15 cellular contexts compared by ENCODE assay signal in the genomic region with DNA sequence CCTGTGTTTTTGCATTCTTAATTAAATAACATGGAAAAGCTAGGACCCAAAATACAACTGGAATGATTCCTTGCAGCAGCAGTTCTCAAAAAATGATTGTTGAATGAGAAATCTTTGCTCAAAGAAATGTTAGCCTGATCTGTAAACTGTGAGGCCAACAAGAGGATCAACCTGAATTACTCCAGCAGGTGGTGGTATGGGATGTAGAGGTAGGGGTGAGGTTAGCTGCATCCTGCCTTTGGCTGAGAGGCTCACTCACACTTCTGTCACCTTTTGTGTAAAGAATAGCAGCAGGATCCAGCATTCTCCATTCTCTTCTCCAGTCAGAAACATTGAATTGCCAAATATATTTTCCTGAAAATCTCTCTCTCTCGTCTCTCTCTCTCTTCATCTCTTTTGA. TPM values are rescaled to one million over a fixed set of nuclear protein-coding genes. Genes with fewer than 3 reads are reported as not detected.
A peak's percentile ranks its signal among the peaks of the same experiment; 100 is the strongest.
DNase-seq lines count a peak whose midpoint lies in the region; ATAC-seq, FAIRE-seq and TF ChIP-seq lines count a peak whose summit lies in the region.
"Had no signal": no experiment of that assay in that cellular context is flagged by ENCODE, and none has a peak within 500 bp of the region (broad histone marks: within the 10 kb centered on the region; RNA-seq: fewer than 3 reads in every experiment).

No MANE protein-coding gene starts in this region.

- no peak overlapping the region for H3K27ac ChIP-seq in GM12878 (ENCODE audit: control insufficient read depth, insufficient read depth)
- H3K27ac ChIP-seq in left lung = no peak overlapping the region

- H3K9me3 Mint-ChIP-seq in activated naive CD8-positive, alpha-beta T cell treated with anti-CD3 and anti-CD28 coated beads, Interleukin-2, amount 10 ng/mL, durations not matched to agents 7 days and 5 days = no peaks in the 10 kb centered on the region
- H3K9me3 Mint-ChIP-seq in activated naive CD8-positive, alpha-beta T cell treated with anti-CD3 and anti-CD28 coated beads, Interleukin-2, amount 50 U/mL, for 24 hours = no peaks in the 10 kb centered on the region
- H3K9me3 Mint-ChIP-seq in mesothelial cell of epicardium = peaks cover 12% of the 10 kb centered on the region
- H3K9me3 Mint-ChIP-seq: IgD-negative memory B cell had no signal

- no peak for TF ChIP-seq EP300 in GM12878 (IDR thresholded peaks at IDR 0.05; ENCODE audit: borderline replicate concordance in 1 of 2, control insufficient read depth in 1 of 2, low read depth in 2 of 2, low read length in 2 of 2)

- no peak for TF ChIP-seq POLR2A in GM12878 (IDR thresholded peaks at IDR 0.05; ENCODE audit: low read depth, low read length)

- H3K4me3 ChIP-seq in Loucy (ENCODE audit: low read length, poor library complexity, severe bottlenecking) (no peak overlapping the region), GM12878 (no peak overlapping the region), left lung (no peak overlapping the region)

- H3K4me3 Mint-ChIP-seq in activated naive CD8-positive, alpha-beta T cell treated with anti-CD3 and anti-CD28 coated beads, Interleukin-2, amount 10 ng/mL, durations not matched to agents 7 days and 5 days = no peak overlapping the region
- H3K4me3 Mint-ChIP-seq in activated naive CD8-positive, alpha-beta T cell treated with anti-CD3 and anti-CD28 coated beads, Interleukin-2, amount 50 U/mL, for 24 hours = no peak overlapping the region
- no peak overlapping the region for H3K4me3 Mint-ChIP-seq in mesothelial cell of epicardium
- H3K4me3 Mint-ChIP-seq: IgD-negative memory B cell had no signal

- no TSS peak for BruUV-seq in GM12878 (replicated peaks; lab: Mats Ljungman, UMichigan)

- no peaks in the 10 kb centered on the region for H3K4me1 Mint-ChIP-seq in activated naive CD8-positive, alpha-beta T cell treated with anti-CD3 and anti-CD28 coated beads, Interleukin-2, amount 10 ng/mL, durations not matched to agents 7 days and 5 days
- H3K4me1 Mint-ChIP-seq in activated naive CD8-positive, alpha-beta T cell treated with anti-CD3 and anti-CD28 coated beads, Interleukin-2, amount 50 U/mL, for 24 hours = no peaks in the 10 kb centered on the region
- peaks cover 3% of the 10 kb centered on the region for H3K4me1 Mint-ChIP-seq in mesothelial cell of epicardium
- H3K4me1 Mint-ChIP-seq: IgD-negative memory B cell had no signal

- no peaks in the 10 kb centered on the region for H3K9me2 ChIP-seq in Loucy (replicated peaks; ENCODE audit: low read depth, low read length)

- H4K20me1 ChIP-seq in Loucy (ENCODE audit: insufficient read depth, low read length, poor library complexity, severe bottlenecking) (no peaks in the 10 kb centered on the region), GM12878 (ENCODE audit: control insufficient read depth, insufficient read depth) (no peaks in the 10 kb centered on the region)

- CTCF ChIA-PET in GM12878 (lab: Yijun Ruan, JAX) = interaction anchor here (0.8 to 3.6 kb wide), 6 partner anchors 13 to 277 kb away, joined by 3 to 22 read pairs (median 4); a partner anchor contains a TSS

- H3K36me3 ChIP-seq in Loucy (ENCODE audit: insufficient read depth, low read length) = no peaks in the 10 kb centered on the region
- no peaks in the 10 kb centered on the region for H3K36me3 ChIP-seq in GM12878 (ENCODE audit: control insufficient read depth in 2 of 2, insufficient read depth in 2 of 2, low read length in 1 of 2)
- no peaks in the 10 kb centered on the region for H3K36me3 ChIP-seq in left lung

- no peaks in the 10 kb centered on the region for H3K27me3 ChIP-seq in Loucy (ENCODE audit: insufficient read depth, low read length, poor library complexity, severe bottlenecking)
- H3K27me3 ChIP-seq in GM12878 (replicated peaks in 1 of 2; ENCODE audit: control insufficient read depth in 2 of 2, insufficient read depth in 2 of 2, low read length in 1 of 2) = no peaks in the 10 kb centered on the region
- H3K27me3 ChIP-seq in left lung = no peaks in the 10 kb centered on the region

- no peak for TF ChIP-seq RAD21 in GM12878 (IDR thresholded peaks at IDR 0.05; ENCODE audit: insufficient read depth, low read depth, low read length)

- TF ChIP-seq CTCF in Loucy (conservative IDR thresholded peaks at IDR 0.05; ENCODE audit: low read length) (peak; percentile 32), GM12878 (IDR thresholded peaks at IDR 0.05 in 2 of 3, conservative IDR thresholded peaks at IDR 0.05 in 1 of 3; ENCODE audit: control insufficient read depth in 2 of 3, extremely low read depth in 1 of 3, insufficient read depth in 1 of 3, low read depth in 3 of 3, low read length in 3 of 3) (0 out of 6 replicates have a peak, but pooled peaks of 1 of the 3 experiments have one; percentile 10), mesothelial cell of epicardium (IDR thresholded peaks at IDR 0.05; ENCODE audit: unreplicated experiment) (no peak), left lung (IDR thresholded peaks at IDR 0.05) (no peak)

- in situ Hi-C loops in GM12878 (cut with MboI) = no loop called here

- H3K36me3 Mint-ChIP-seq in activated naive CD8-positive, alpha-beta T cell treated with anti-CD3 and anti-CD28 coated beads, Interleukin-2, amount 10 ng/mL, durations not matched to agents 7 days and 5 days = no peaks in the 10 kb centered on the region
- H3K36me3 Mint-ChIP-seq in activated naive CD8-positive, alpha-beta T cell treated with anti-CD3 and anti-CD28 coated beads, Interleukin-2, amount 50 U/mL, for 24 hours (ENCODE audit: low read depth) = no peaks in the 10 kb centered on the region
- no peaks in the 10 kb centered on the region for H3K36me3 Mint-ChIP-seq in mesothelial cell of epicardium
- H3K36me3 Mint-ChIP-seq: IgD-negative memory B cell had no signal

- intact Hi-C loops in GM12878 (cut with micrococcal nuclease; ENCODE audit: unreplicated experiment) (no loop called here), left lung (cut with DNase I) (no loop called here)

- H3K4me1 ChIP-seq in Loucy (ENCODE audit: insufficient read depth, low read length, poor library complexity, severe bottlenecking) (no peaks in the 10 kb centered on the region), GM12878 (ENCODE audit: control insufficient read depth, insufficient read depth, low read length) (peaks cover 5% of the 10 kb centered on the region; the same call in 1 of the 2 replicates), left lung (no peaks in the 10 kb centered on the region)

- POLR2A ChIA-PET in activated naive CD8-positive, alpha-beta T cell treated with anti-CD3 and anti-CD28 coated beads, Interleukin-2, amount 10 ng/mL, durations not matched to agents 7 days and 5 days (lab: Charles Lee) = no interaction called here
- POLR2A ChIA-PET in GM12878 (lab: Charles Lee) = no interaction called here

- H2AFZ ChIP-seq in Loucy (ENCODE audit: low read length) (no peak overlapping the region), GM12878 (ENCODE audit: control insufficient read depth, low read depth, low read length) (no peak overlapping the region)

- no peak overlapping the region for H3K4me2 ChIP-seq in Loucy (ENCODE audit: low read depth, low read length, poor library complexity, severe bottlenecking)
- H3K4me2 ChIP-seq in GM12878 (ENCODE audit: control insufficient read depth, insufficient read depth) = no peak overlapping the region

- H3F3A ChIP-seq in Loucy (ENCODE audit: low read depth) = no peaks in the 10 kb centered on the region

- WGBS in GM12878 (ENCODE audit: insufficient coverage, insufficient replicate concordance, low lambda C conversion rate, missing lambda C conversion rate) = 0% methylated on average over 1 of the region's 1 CpG

- RAD21 ChIA-PET in GM12878 (lab: Charles Lee; ENCODE audit: unreplicated experiment) = interaction anchor here (2.9 kb wide), 1 partner anchor 13 kb away, joined by 17 read pairs; no protein-coding TSS in a partner anchor

- no peaks in the 10 kb centered on the region for H3K9me3 ChIP-seq in Loucy (ENCODE audit: insufficient read depth, low read depth, low read length)
- H3K9me3 ChIP-seq in GM12878 (replicated peaks; ENCODE audit: control insufficient read depth, insufficient read depth, low read length) = no peaks in the 10 kb centered on the region; the same call in 2 of the 3 replicates
- H3K9me3 ChIP-seq in left lung = no peaks in the 10 kb centered on the region

- ATAC-seq in activated naive CD8-positive, alpha-beta T cell treated with anti-CD3 and anti-CD28 coated beads, Interleukin-2, amount 10 ng/mL, durations not matched to agents 7 days and 5 days (ENCODE audit: low read depth) = peak; percentile 45
- no peak for ATAC-seq in activated naive CD8-positive, alpha-beta T cell treated with anti-CD3 and anti-CD28 coated beads, Interleukin-2, amount 50 U/mL, for 24 hours
- ATAC-seq in GM12878 (peak; percentile 43; the same call in 1 of the 3 replicates), HG03378 (IDR thresholded peaks at IDR 0.05; ENCODE audit: unreplicated experiment) (no peak), left lung (no peak), GM21786 (IDR thresholded peaks at IDR 0.05; ENCODE audit: unreplicated experiment) (no peak)

- H3K27me3 Mint-ChIP-seq in activated naive CD8-positive, alpha-beta T cell treated with anti-CD3 and anti-CD28 coated beads, Interleukin-2, amount 10 ng/mL, durations not matched to agents 7 days and 5 days = peaks cover 36% of the 10 kb centered on the region
- H3K27me3 Mint-ChIP-seq in activated naive CD8-positive, alpha-beta T cell treated with anti-CD3 and anti-CD28 coated beads, Interleukin-2, amount 50 U/mL, for 24 hours = peaks cover 8% of the 10 kb centered on the region
- peaks cover 1% of the 10 kb centered on the region for H3K27me3 Mint-ChIP-seq in mesothelial cell of epicardium (ENCODE audit: low read depth)

- SMC1A ChIA-PET in GM12878 (lab: Charles Lee; ENCODE audit: uncharacterized antibody, unreplicated experiment) = interaction anchor here (1.1 to 2.9 kb wide), 4 partner anchors 12 to 272 kb away, joined by 3 to 16 read pairs (median 6); no protein-coding TSS in a partner anchor

- no peak for DNase-seq in activated naive CD8-positive, alpha-beta T cell treated with anti-CD3 and anti-CD28 coated beads, Interleukin-2, amount 10 ng/mL, durations not matched to agents 7 days and 5 days
- DNase-seq in activated naive CD8-positive, alpha-beta T cell treated with anti-CD3 and anti-CD28 coated beads, Interleukin-2, amount 50 U/mL, for 24 hours = no peak
- DNase-seq in GM12878 (ENCODE audit: low read depth, low spot score) (no peak), mesothelial cell of epicardium (ENCODE audit: low spot score in 2 of 2, unreplicated experiment in 2 of 2) (no peak), left lung (no peak)
- DNase-seq: AML-193, DMS79, NCI-H1092, NCI-H1694, NCI-H748 treated with DMSO at 0.1 percent for 48 hours, SIG-M5 had no signal

- H3K79me2 ChIP-seq in Loucy (ENCODE audit: insufficient read depth, low read length) (no peaks in the 10 kb centered on the region), GM12878 (ENCODE audit: control insufficient read depth, insufficient read depth, low read length) (no peaks in the 10 kb centered on the region)

- H3K9ac ChIP-seq in Loucy (ENCODE audit: low read depth, low read length, poor library complexity, severe bottlenecking) = no peak overlapping the region
- H3K9ac ChIP-seq in GM12878 (ENCODE audit: control insufficient read depth, insufficient read depth, low read length) = no peak overlapping the region

- H3K27ac Mint-ChIP-seq in activated naive CD8-positive, alpha-beta T cell treated with anti-CD3 and anti-CD28 coated beads, Interleukin-2, amount 10 ng/mL, durations not matched to agents 7 days and 5 days = no peak overlapping the region
- H3K27ac Mint-ChIP-seq in activated naive CD8-positive, alpha-beta T cell treated with anti-CD3 and anti-CD28 coated beads, Interleukin-2, amount 50 U/mL, for 24 hours = no peak overlapping the region
- no peak overlapping the region for H3K27ac Mint-ChIP-seq in mesothelial cell of epicardium
- H3K27ac Mint-ChIP-seq: IgD-negative memory B cell had no signal

- FAIRE-seq in GM12878 (lab: Jason Lieb, UNC) = no peak

RNA-seq across cellular contexts. Expression of a gene that starts 26.5 kb away (rescaled TPM):
- 10 to 100 TPM; 24.1 to 34.6 TPM for total RNA-seq in activated naive CD8-positive, alpha-beta T cell treated with anti-CD3 and anti-CD28 coated beads, Interleukin-2, amount 10 ng/mL, durations not matched to agents 7 days and 5 days
- 80.5 and 81.9 TPM in 2 replicates for total RNA-seq in GM12878 (2013; cell fraction: nucleolus; rRNA removed)
- total RNA-seq in GM12878 (2014; rRNA removed) = 7.1 and 13.4 TPM in 2 replicates
- total RNA-seq in GM12878 (2014; rRNA removed; fragmentation: Illumina TruSeq; extraction: Trizol) = 6.6 and 7.6 TPM in 2 replicates
- total RNA-seq in GM12878 (2021) = 28.5 and 30.0 TPM in 2 replicates
- 19.7 TPM for polyA plus RNA-seq in GM12878 (2011; ENCODE audit: low read depth)
- polyA plus RNA-seq in GM12878 (2011; rRNA removed) = 22.8 and 45.7 TPM in 2 replicates
- 3.8 and 6.1 TPM in 2 replicates for polyA plus RNA-seq in GM12878 (2011; cell fraction: cytosol; rRNA removed)
- 3.7 and 4.7 TPM in 2 replicates for polyA plus RNA-seq in GM12878 (2011; cell fraction: nucleus; rRNA removed)
- polyA plus RNA-seq in GM12878 (2012) = 17.4 and 17.7 TPM in 2 replicates
- polyA plus RNA-seq in GM12878 (2014; fragmentation: Illumina TruSeq; extraction: Trizol) = 36.7 and 46.1 TPM in 2 replicates
- polyA plus RNA-seq in GM12878 (2014; fragmentation: Nextera tagmentation; extraction: Ambion mirVana) = 1 to 10 TPM; 4.2 to 8.4 TPM
- 15.8 and 17.3 TPM in 2 replicates for polyA plus RNA-seq in GM12878 (2014; rRNA removed)
- 1 to 10 TPM; 1.3 to 2.2 TPM for polyA plus RNA-seq in GM12878 (2016; fragmentation: Nextera tagmentation; extraction: Ambion mirVana)
- 6.6 and 9.7 TPM in 2 replicates for polyA minus RNA-seq in GM12878 (2011; rRNA and poly(A)+ RNA removed)
- 2.9 and 3.8 TPM in 2 replicates for polyA minus RNA-seq in GM12878 (2011; cell fraction: cytosol; rRNA and poly(A)+ RNA removed)
- 12.0 and 18.3 TPM in 2 replicates for polyA minus RNA-seq in GM12878 (2011; cell fraction: nucleus; rRNA and poly(A)+ RNA removed)
- 27.8 to 31.6 TPM (median 28.5 TPM) in 3 replicates for total RNA-seq in mesothelial cell of epicardium
- 10 to 100 TPM; 16.7 to 20.3 TPM for total RNA-seq in left lung

Comparison
In these comparisons a context has a peak if more than half of its experiments do, and no peak if none do; other contexts are left out.
1. ATAC-seq: peak in activated naive CD8-positive, alpha-beta T cell treated with anti-CD3 and anti-CD28 coated beads, Interleukin-2, amount 10 ng/mL, durations not matched to agents 7 days and 5 days (single experiment) and GM12878 (single experiment); none in activated naive CD8-positive, alpha-beta T cell treated with anti-CD3 and anti-CD28 coated beads, Interleukin-2, amount 50 U/mL, for 24 hours (single experiment), HG03378 (single experiment), left lung (single experiment) and GM21786 (single experiment).